Comparison of ENCODE assay signal across 21 cellular contexts in the genomic region with DNA sequence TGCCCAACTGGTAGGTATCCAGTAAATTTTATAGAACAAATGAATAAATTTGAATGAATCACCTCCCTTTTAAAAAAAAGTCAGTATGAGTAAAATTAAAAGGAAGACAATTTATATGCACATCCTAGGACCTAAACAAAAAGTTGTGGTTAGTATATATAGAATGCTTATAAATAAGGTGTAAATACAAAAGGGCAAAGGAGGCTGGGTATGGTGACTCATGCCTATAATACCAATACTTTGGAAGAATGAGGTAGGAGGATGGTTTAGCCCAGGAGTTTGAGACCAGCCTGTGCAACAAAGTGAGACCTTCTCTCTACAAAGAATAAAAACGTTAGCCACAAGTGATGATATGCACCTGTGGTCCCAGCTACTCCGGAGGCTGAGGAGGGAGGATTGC. TPM values are rescaled to one million over a fixed set of nuclear protein-coding genes. Genes with fewer than 3 reads are reported as not detected.
A peak's percentile ranks its signal among the peaks of the same experiment; 100 is the strongest.
DNase-seq lines count a peak whose midpoint lies in the region; ATAC-seq, FAIRE-seq and TF ChIP-seq lines count a peak whose summit lies in the region.
"Had no signal": no experiment of that assay in that cellular context is flagged by ENCODE, and none has a peak within 500 bp of the region (broad histone marks: within the 10 kb centered on the region; RNA-seq: fewer than 3 reads in every experiment).

No MANE protein-coding gene starts in this region.

- H3K9me3 Mint-ChIP-seq in activated CD4-positive, alpha-beta T cell treated with anti-CD3 and anti-CD28 coated beads for 36 hours (ENCODE audit: low read depth), result no peaks in the 10 kb centered on the region
- H3K9me3 Mint-ChIP-seq in memory B cell, result no peaks in the 10 kb centered on the region
- H3K9me3 Mint-ChIP-seq: CD4-positive, alpha-beta memory T cell; HFFc6 had no signal

- no peak overlapping the region for H3K23ac ChIP-seq in mesenchymal stem cell (ENCODE audit: low read length in 2 of 2)

- H3K4me1 ChIP-seq in A549, result peaks cover 19% of the 10 kb centered on the region; the same call in 2 of the 3 replicates
- peaks cover 11% of the 10 kb centered on the region for H3K4me1 ChIP-seq in PC-3 (ENCODE audit: insufficient read depth, low read length)
- no peaks in the 10 kb centered on the region for H3K4me1 ChIP-seq in right atrium auricular region
- peaks cover 4% of the 10 kb centered on the region for H3K4me1 ChIP-seq in mesenchymal stem cell (ENCODE audit: control insufficient read depth, insufficient read depth, low read depth, low read length)

- no peak for TF ChIP-seq RAD21 in A549 (conservative IDR thresholded peaks at IDR 0.05 in 1 of 2, IDR thresholded peaks at IDR 0.05 in 1 of 2)

- no peak overlapping the region for H3K18ac ChIP-seq in mesenchymal stem cell (ENCODE audit: low read depth in 1 of 2, low read length in 2 of 2)

- H3K9me3 ChIP-seq in A549, result no peaks in the 10 kb centered on the region
- H3K9me3 ChIP-seq in PC-3 (ENCODE audit: low read length), result no peaks in the 10 kb centered on the region
- no peaks in the 10 kb centered on the region for H3K9me3 ChIP-seq in right atrium auricular region
- H3K9me3 ChIP-seq in mesenchymal stem cell (ENCODE audit: control insufficient read depth, low read length), result no peaks in the 10 kb centered on the region

- peak overlapping the region; percentile 19 for H3K27ac Mint-ChIP-seq in activated CD4-positive, alpha-beta T cell treated with anti-CD3 and anti-CD28 coated beads for 36 hours
- H3K27ac Mint-ChIP-seq in memory B cell, result peak overlapping the region; percentile 33
- H3K27ac Mint-ChIP-seq: HFFc6 had no signal

- no peak for DNase-seq in activated CD4-positive, alpha-beta T cell treated with anti-CD3 and anti-CD28 coated beads for 36 hours
- no peak for DNase-seq in activated CD4-positive, alpha-beta T cell treated with anti-CD3 and anti-CD28 coated beads, Interleukin-2, amount 50 U/mL, for 1 hour
- no peak for DNase-seq in A549 (ENCODE audit: low read depth in 1 of 2, low spot score in 1 of 2)
- DNase-seq in PC-3, result peak; percentile 45
- no peak for DNase-seq in memory B cell (ENCODE audit: low spot score in 2 of 2)
- DNase-seq in right atrium auricular region (ENCODE audit: low spot score), result no peak
- no peak for DNase-seq in mesenchymal stem cell
- DNase-seq in cortex of kidney (lab: John Stamatoyannopoulos, UW), result no peak
- DNase-seq: CD4-positive, alpha-beta memory T cell; GF-D8; GOT3; HFFc6; MM.1S; NCI-H1105; NCI-H1694 treated with DMSO at 0.1 percent for 48 hours; NCI-H2107; NCI-H2227 treated with DMSO at 0.1 percent for 48 hours; NCI-H524 had no signal

- H4K20me1 ChIP-seq in PC-3 (ENCODE audit: low read length), result peaks cover 9% of the 10 kb centered on the region

- H4K8ac ChIP-seq in mesenchymal stem cell (ENCODE audit: low read length), result no peak overlapping the region

- H3K4me3 ChIP-seq in A549 (no peak overlapping the region), PC-3 (ENCODE audit: low read length) (no peak overlapping the region), right atrium auricular region (no peak overlapping the region), mesenchymal stem cell (ENCODE audit: insufficient read depth in 1 of 2, low read depth in 1 of 2, low read length in 2 of 2) (no peak overlapping the region)

- H2AFZ ChIP-seq in PC-3 (ENCODE audit: low read length) (no peak overlapping the region), mesenchymal stem cell (ENCODE audit: low read depth, low read length) (no peak overlapping the region)

- TF ChIP-seq EP300 in A549 (IDR thresholded peaks at IDR 0.05), result no peak

- no peak overlapping the region for H2BK15ac ChIP-seq in mesenchymal stem cell (ENCODE audit: low read depth, poor library complexity, severe bottlenecking)

- intact Hi-C loops in activated CD4-positive, alpha-beta T cell treated with anti-CD3 and anti-CD28 coated beads for 36 hours (cut with DNase I, micrococcal nuclease), result no loop called here
- intact Hi-C loops in PC-3 (cut with micrococcal nuclease), result no loop called here

- TF ChIP-seq POLR2A in A549 (IDR thresholded peaks at IDR 0.05; ENCODE audit: low read length), result no peak

- H3K4me1 Mint-ChIP-seq in activated CD4-positive, alpha-beta T cell treated with anti-CD3 and anti-CD28 coated beads for 36 hours, result peaks cover 13% of the 10 kb centered on the region
- H3K4me1 Mint-ChIP-seq in memory B cell, result peaks cover 5% of the 10 kb centered on the region

- H3K9me2 ChIP-seq in PC-3 (replicated peaks; ENCODE audit: low read length), result no peaks in the 10 kb centered on the region

- ATAC-seq in activated CD4-positive, alpha-beta T cell treated with anti-CD3 and anti-CD28 coated beads for 36 hours, result peak; percentile 33
- ATAC-seq in A549 (no peak; a peak in 1 of 6 replicates), PC-3 (peak; percentile 91), memory B cell (ENCODE audit: low read depth) (no peak)

- no peak overlapping the region for H3K9ac ChIP-seq in PC-3 (ENCODE audit: low read length)
- H3K9ac ChIP-seq in mesenchymal stem cell (ENCODE audit: low read length), result no peak overlapping the region

- no peaks in the 10 kb centered on the region for H3K27me3 Mint-ChIP-seq in activated CD4-positive, alpha-beta T cell treated with anti-CD3 and anti-CD28 coated beads for 36 hours
- H3K27me3 Mint-ChIP-seq in memory B cell, result no peaks in the 10 kb centered on the region
- H3K27me3 Mint-ChIP-seq: CD4-positive, alpha-beta memory T cell had no signal

- 52% methylated on average over 2 of the region's 2 CpGs for WGBS in A549 (ENCODE audit: missing lambda C conversion rate)
- WGBS in mesenchymal stem cell, result 92% methylated on average over 2 of the region's 2 CpGs

- no peaks in the 10 kb centered on the region for H3K27me3 ChIP-seq in PC-3 (ENCODE audit: low read length)
- H3K27me3 ChIP-seq in right atrium auricular region, result no peaks in the 10 kb centered on the region
- no peaks in the 10 kb centered on the region for H3K27me3 ChIP-seq in mesenchymal stem cell (ENCODE audit: control insufficient read depth in 1 of 2, insufficient read depth in 1 of 2, low read length in 2 of 2)

- CTCF ChIA-PET in activated CD4-positive, alpha-beta T cell treated with anti-CD3 and anti-CD28 coated beads for 36 hours (lab: Charles Lee), result interaction anchor here (1.2 kb wide), 1 partner anchor 39 kb away, joined by 3 read pairs; no protein-coding TSS in a partner anchor
- CTCF ChIA-PET in A549 (lab: Yijun Ruan, JAX) (interaction anchor here (1.4 kb wide), 1 partner anchor 17 kb away, joined by 6 read pairs; no protein-coding TSS in a partner anchor), PC-3 (lab: Charles Lee) (no interaction called here)

- no TSS peak for BruUV-seq in PC-3 (replicated peaks; lab: Mats Ljungman, UMichigan)

- POLR2A ChIA-PET in activated CD4-positive, alpha-beta T cell treated with anti-CD3 and anti-CD28 coated beads for 36 hours (lab: Charles Lee), result no interaction called here
- POLR2A ChIA-PET in A549 (lab: Yijun Ruan, JAX), result no interaction called here
- POLR2A ChIA-PET in PC-3 (lab: Charles Lee; ENCODE audit: unreplicated experiment), result interaction anchor here (0.5 kb wide), 1 partner anchor 10 kb away, joined by 4 read pairs; no protein-coding TSS in a partner anchor

- no peak overlapping the region for H3K14ac ChIP-seq in mesenchymal stem cell (ENCODE audit: low read length in 2 of 2)

- H3K27ac ChIP-seq in A549 (no peak overlapping the region), PC-3 (ENCODE audit: low read length) (no peak overlapping the region; the same call in 1 of the 2 replicates), right atrium auricular region (no peak overlapping the region), mesenchymal stem cell (ENCODE audit: low read length, poor library complexity, severe bottlenecking) (no peak overlapping the region)
- H3K27ac ChIP-seq: 22Rv1 had no signal

- H4K91ac ChIP-seq in mesenchymal stem cell (ENCODE audit: low read length), result no peak overlapping the region

- no peak overlapping the region for H2BK120ac ChIP-seq in mesenchymal stem cell (ENCODE audit: low read depth, low read length)

- H3K4me3 Mint-ChIP-seq in activated CD4-positive, alpha-beta T cell treated with anti-CD3 and anti-CD28 coated beads for 36 hours, result no peak overlapping the region
- no peak overlapping the region for H3K4me3 Mint-ChIP-seq in memory B cell
- H3K4me3 Mint-ChIP-seq: CD4-positive, alpha-beta memory T cell; HFFc6 had no signal

- no peak overlapping the region for H2BK5ac ChIP-seq in mesenchymal stem cell (ENCODE audit: low read depth, low read length, poor library complexity, severe bottlenecking)

- peaks cover 11% of the 10 kb centered on the region for H3K79me1 ChIP-seq in mesenchymal stem cell (replicated peaks; ENCODE audit: low read length, poor library complexity, severe bottlenecking)

- no peak for TF ChIP-seq CTCF in A549 (IDR thresholded peaks at IDR 0.05)
- no peak for TF ChIP-seq CTCF in PC-3 (conservative IDR thresholded peaks at IDR 0.05; ENCODE audit: low read depth, low read length)
- TF ChIP-seq CTCF in right atrium auricular region (IDR thresholded peaks at IDR 0.05), result no peak

- peaks cover 85% of the 10 kb centered on the region for H3K79me2 ChIP-seq in PC-3 (ENCODE audit: low read length)

- H3K36me3 ChIP-seq in PC-3 (ENCODE audit: low read depth, low read length) (peaks cover 26% of the 10 kb centered on the region), right atrium auricular region (peaks cover 6% of the 10 kb centered on the region), mesenchymal stem cell (ENCODE audit: control insufficient read depth in 1 of 2, insufficient read depth in 2 of 2, low read depth in 1 of 2, low read length in 2 of 2) (peaks cover 8 to 38% of the 10 kb centered on the region in 2 experiments)

- H3K4me2 ChIP-seq in A549 (no peak overlapping the region), PC-3 (ENCODE audit: low read length) (0 out of 2 replicates have a peak overlapping the region, but pooled peaks have one; percentile 18), mesenchymal stem cell (ENCODE audit: low read length, poor library complexity, severe bottlenecking) (no peak overlapping the region)

- H2BK12ac ChIP-seq in mesenchymal stem cell (ENCODE audit: low read length in 2 of 2), result no peak overlapping the region

- H3K4ac ChIP-seq in mesenchymal stem cell (ENCODE audit: low read depth in 1 of 2, low read length in 2 of 2), result no peak overlapping the region

- no peak for FAIRE-seq in A549 (lab: Jason Lieb, UNC)
- FAIRE-seq: GM12891, GM18507 had no signal

- peaks cover 22% of the 10 kb centered on the region for H3K36me3 Mint-ChIP-seq in activated CD4-positive, alpha-beta T cell treated with anti-CD3 and anti-CD28 coated beads for 36 hours (ENCODE audit: low read depth)
- peaks cover 11% of the 10 kb centered on the region for H3K36me3 Mint-ChIP-seq in memory B cell

- H2AK5ac ChIP-seq in mesenchymal stem cell (ENCODE audit: low read length, severe bottlenecking), result no peak overlapping the region

- H3F3A ChIP-seq in PC-3 (ENCODE audit: low read length, unreplicated experiment), result no peaks in the 10 kb centered on the region

RNA-seq across cellular contexts. Expression of a gene that starts 12.8 kb away (rescaled TPM):
- 10 to 100 TPM; 12.4 to 15.3 TPM for total RNA-seq in activated CD4-positive, alpha-beta T cell treated with anti-CD3 and anti-CD28 coated beads for 36 hours
- polyA plus RNA-seq in A549 (2011; rRNA removed) (6.4 and 9.3 TPM in 2 replicates), A549 (2017; fragmentation: RNase III; extraction: RNeasy Plus Mini Kit Qiagen cat#74134 plus additional on column Dnase treatment) (9.2 to 9.9 TPM (median 9.4 TPM) in 3 replicates)
- polyA plus RNA-seq in A549 (2012; cell fraction: cytosol; rRNA removed), result 2.1 and 3.5 TPM in 2 replicates
- 1.6 and 4.0 TPM in 2 replicates for polyA plus RNA-seq in A549 (2012; cell fraction: nucleus; rRNA removed)
- 2.7 and 3.1 TPM in 2 replicates for polyA minus RNA-seq in A549 (2011; rRNA and poly(A)+ RNA removed)
- total RNA-seq in PC-3 (2014; rRNA removed) (10.5 and 15.0 TPM in 2 replicates), right atrium auricular region (1 to 10 TPM; 8.0 to 9.5 TPM)
- 5.9 TPM for polyA plus RNA-seq in mesenchymal stem cell (2013, experiment 1 of 2)
- polyA plus RNA-seq in mesenchymal stem cell (2013, experiment 2 of 2), result 6.2 TPM

RNA-seq across cellular contexts. Expression of a gene that starts 31.4 kb away (rescaled TPM):
- total RNA-seq in activated CD4-positive, alpha-beta T cell treated with anti-CD3 and anti-CD28 coated beads for 36 hours, result 10 to 100 TPM in 1 of 2 experiments, 1 to 10 TPM in 1; 9.6 to 10.1 TPM
- polyA plus RNA-seq in A549 (2011; rRNA removed), result 10.1 and 15.2 TPM in 2 replicates
- 2.9 and 3.1 TPM in 2 replicates for polyA plus RNA-seq in A549 (2012; cell fraction: cytosol; rRNA removed)
- polyA plus RNA-seq in A549 (2012; cell fraction: nucleus; rRNA removed), result 2.4 and 4.4 TPM in 2 replicates
- 7.8 to 9.0 TPM (median 8.2 TPM) in 3 replicates for polyA plus RNA-seq in A549 (2017; fragmentation: RNase III; extraction: RNeasy Plus Mini Kit Qiagen cat#74134 plus additional on column Dnase treatment)
- polyA minus RNA-seq in A549 (2011; rRNA and poly(A)+ RNA removed), result 4.7 and 4.9 TPM in 2 replicates
- total RNA-seq in PC-3 (2014; rRNA removed), result 5.4 and 9.0 TPM in 2 replicates
- 1 to 10 TPM; 1.9 to 3.3 TPM for total RNA-seq in right atrium auricular region
- 3.8 TPM for polyA plus RNA-seq in mesenchymal stem cell (2013, experiment 1 of 2)
- 3.8 TPM for polyA plus RNA-seq in mesenchymal stem cell (2013, experiment 2 of 2)

RNA-seq across cellular contexts. Expression of a gene that starts 31.5 kb away (rescaled TPM):
- total RNA-seq in activated CD4-positive, alpha-beta T cell treated with anti-CD3 and anti-CD28 coated beads for 36 hours, result 10 to 100 TPM; 26.1 to 27.5 TPM
- polyA plus RNA-seq in A549 (2011; rRNA removed), result 36.0 and 36.9 TPM in 2 replicates
- 26.7 and 39.8 TPM in 2 replicates for polyA plus RNA-seq in A549 (2012; cell fraction: cytosol; rRNA removed)
- polyA plus RNA-seq in A549 (2012; cell fraction: nucleus; rRNA removed), result 12.5 and 25.5 TPM in 2 replicates
- polyA plus RNA-seq in A549 (2017; fragmentation: RNase III; extraction: RNeasy Plus Mini Kit Qiagen cat#74134 plus additional on column Dnase treatment), result 50.4 to 51.8 TPM (median 50.9 TPM) in 3 replicates
- polyA minus RNA-seq in A549 (2011; rRNA and poly(A)+ RNA removed), result 12.7 and 15.1 TPM in 2 replicates
- 44.7 and 49.2 TPM in 2 replicates for total RNA-seq in PC-3 (2014; rRNA removed)
- 10 to 100 TPM; 11.0 to 18.2 TPM for total RNA-seq in right atrium auricular region
- 10.8 TPM for polyA plus RNA-seq in mesenchymal stem cell (2013, experiment 1 of 2)
- 11.6 TPM for polyA plus RNA-seq in mesenchymal stem cell (2013, experiment 2 of 2)

Comparison
In these comparisons a context has a peak if more than half of its experiments do, and no peak if none do; other contexts are left out.
1. ATAC-seq: peak in activated CD4-positive, alpha-beta T cell treated with anti-CD3 and anti-CD28 coated beads for 36 hours (single experiment) and PC-3 (single experiment); none in A549 (0 of 2) and memory B cell (single experiment).